ENCODE assay signal across 7 cellular contexts in the genomic region with DNA sequence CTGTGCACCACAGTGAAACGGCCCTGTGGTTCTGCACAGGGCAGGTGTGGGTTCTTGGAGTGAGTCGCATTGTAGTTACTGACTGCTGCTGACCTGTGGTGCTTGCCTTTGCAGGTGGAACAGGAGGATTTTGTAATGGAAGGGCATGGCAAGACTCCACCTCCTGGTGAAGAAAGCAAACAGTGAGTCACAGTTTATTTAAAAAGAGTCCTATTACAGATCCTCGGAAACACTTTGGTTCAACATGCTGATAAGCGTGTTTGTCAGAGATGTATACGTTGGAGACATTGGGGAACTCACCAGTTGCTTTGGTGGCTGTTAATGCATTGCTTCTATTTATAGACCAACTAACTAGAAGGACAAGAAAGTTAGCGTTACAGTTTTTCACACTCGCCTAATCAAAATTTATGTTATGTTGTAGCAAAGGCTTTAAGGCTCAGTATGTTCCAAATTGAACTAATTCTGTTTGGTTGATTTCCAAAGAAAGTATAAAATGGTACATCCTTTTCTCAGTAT. TPM values are rescaled to one million over a fixed set of nuclear protein-coding genes. Genes with fewer than 3 reads are reported as not detected.
DNase-seq lines count a peak whose midpoint lies in the region; ATAC-seq and TF ChIP-seq lines count a peak whose summit lies in the region.

No MANE protein-coding gene starts in this region.

- H3K36me3 Mint-ChIP-seq in GM23338 (ENCODE audit: low read depth), result no peaks in the 10 kb centered on the region; the same call in 2 of the 3 replicates
- H3K36me3 Mint-ChIP-seq in activated T-cell treated with anti-CD3 and anti-CD28 coated beads, Interleukin-2, amount 50 U/mL, for 4 hours (ENCODE audit: insufficient read depth), result peaks cover 6% of the 10 kb centered on the region

- no peak overlapping the region for H3K4me2 ChIP-seq in GM23338

- H3K27ac Mint-ChIP-seq in GM23338, result no peak overlapping the region

- no peak overlapping the region for H3K4me3 ChIP-seq in GM23338

- no peaks in the 10 kb centered on the region for H3K27me3 Mint-ChIP-seq in GM23338 (ENCODE audit: insufficient read depth, low read depth, poor library complexity)
- no peaks in the 10 kb centered on the region for H3K27me3 Mint-ChIP-seq in activated T-cell treated with anti-CD3 and anti-CD28 coated beads, Interleukin-2, amount 50 U/mL, for 4 hours (ENCODE audit: low read depth)

- no peak overlapping the region for H3K4me3 Mint-ChIP-seq in GM23338
- H3K4me3 Mint-ChIP-seq in activated T-cell treated with anti-CD3 and anti-CD28 coated beads, Interleukin-2, amount 50 U/mL, for 4 hours, result no peak overlapping the region

- TF ChIP-seq CTCF in GM23338 (conservative IDR thresholded peaks at IDR 0.05; ENCODE audit: low read depth in 2 of 2), result peak; percentile 47 to 51

- no peaks in the 10 kb centered on the region for H4K20me1 ChIP-seq in GM23338 (replicated peaks; ENCODE audit: insufficient read depth)

- no peaks in the 10 kb centered on the region for H3F3A ChIP-seq in GM23338 (replicated peaks; ENCODE audit: low read depth)

- H3K79me2 ChIP-seq in GM23338 (replicated peaks; ENCODE audit: insufficient read depth), result no peaks in the 10 kb centered on the region

- H2AFZ ChIP-seq in GM23338, result no peak overlapping the region

- peaks cover 9% of the 10 kb centered on the region for H3K4me1 Mint-ChIP-seq in GM23338
- H3K4me1 Mint-ChIP-seq in activated T-cell treated with anti-CD3 and anti-CD28 coated beads, Interleukin-2, amount 50 U/mL, for 4 hours (ENCODE audit: low read depth), result peaks cover 3% of the 10 kb centered on the region

- no peak overlapping the region for H3K27ac ChIP-seq in GM23338 (ENCODE audit: low read depth)

- DNase-seq in GM23338 (ENCODE audit: low spot score) (peak; percentile 74), NCI-H187 treated with DMSO at 0.1 percent for 48 hours (lab: John Stamatoyannopoulos, UW) (peak; percentile 70), iris pigment epithelial cell (ENCODE audit: low read depth) (peak; percentile 87), GM19238 (ENCODE audit: insufficient read length, low spot score) (no peak), NCI-H446 (lab: John Stamatoyannopoulos, UW) (no peak)
- no peak for DNase-seq in activated T-cell treated with anti-CD3 and anti-CD28 coated beads, Interleukin-2, amount 50 U/mL, for 4 hours

- H3K9me2 ChIP-seq in GM23338 (ENCODE audit: insufficient read depth), result no peaks in the 10 kb centered on the region

- no peaks in the 10 kb centered on the region for H3K9me3 Mint-ChIP-seq in GM23338
- no peaks in the 10 kb centered on the region for H3K9me3 Mint-ChIP-seq in activated T-cell treated with anti-CD3 and anti-CD28 coated beads, Interleukin-2, amount 50 U/mL, for 4 hours

- ATAC-seq in GM23338 (peak; percentile 98), GM21723 (IDR thresholded peaks at IDR 0.05; ENCODE audit: unreplicated experiment) (no peak)
- peak; percentile 46 for ATAC-seq in activated T-cell treated with anti-CD3 and anti-CD28 coated beads, Interleukin-2, amount 50 U/mL, for 4 hours

- no peaks in the 10 kb centered on the region for H3K36me3 ChIP-seq in GM23338 (ENCODE audit: insufficient read depth)

- peaks cover 10% of the 10 kb centered on the region; the same call in 1 of the 2 replicates for H3K4me1 ChIP-seq in GM23338 (ENCODE audit: insufficient read depth)

- H3K27me3 ChIP-seq in GM23338 (ENCODE audit: insufficient read depth), result no peaks in the 10 kb centered on the region

TF ChIP-seq in GM23338, 12 proteins besides CTCF, POLR2A, EP300 and RAD21:
- no peak for TF ChIP-seq CREB1 (CRISPR knock-in tag; IDR thresholded peaks at IDR 0.05; ENCODE audit: low read depth)
- TF ChIP-seq ZNF331 (CRISPR knock-in tag; IDR thresholded peaks at IDR 0.05; ENCODE audit: low read depth), result no peak

RNA-seq across cellular contexts. Expression of gene TNRC6B, which starts 21.7 kb away (rescaled TPM):
- total RNA-seq in GM23338 (2014; rRNA removed; shearing (Covaris generic)), result 41.4 and 46.9 TPM in 2 replicates
- 87.8 and 91.3 TPM in 2 replicates for polyA plus RNA-seq in GM23338 (2016; fragmentation: Nextera tagmentation; extraction: Ambion mirVana)
- total RNA-seq in activated T-cell treated with anti-CD3 and anti-CD28 coated beads, Interleukin-2, amount 50 U/mL, for 4 hours, result 10 to 100 TPM; 19.4 to 21.6 (median 21.2) TPM

Comparison
In these comparisons a context has a peak if more than half of its experiments do, and no peak if none do; other contexts are left out.
1. DNase-seq: peak in GM23338 (single experiment), NCI-H187 treated with DMSO at 0.1 percent for 48 hours (single experiment) and iris pigment epithelial cell (single experiment); none in activated T-cell treated with anti-CD3 and anti-CD28 coated beads, Interleukin-2, amount 50 U/mL, for 4 hours (single experiment), GM19238 (single experiment) and NCI-H446 (0 of 2).